Comparison of ENCODE assay signal across 27 cellular contexts in the genomic region with DNA sequence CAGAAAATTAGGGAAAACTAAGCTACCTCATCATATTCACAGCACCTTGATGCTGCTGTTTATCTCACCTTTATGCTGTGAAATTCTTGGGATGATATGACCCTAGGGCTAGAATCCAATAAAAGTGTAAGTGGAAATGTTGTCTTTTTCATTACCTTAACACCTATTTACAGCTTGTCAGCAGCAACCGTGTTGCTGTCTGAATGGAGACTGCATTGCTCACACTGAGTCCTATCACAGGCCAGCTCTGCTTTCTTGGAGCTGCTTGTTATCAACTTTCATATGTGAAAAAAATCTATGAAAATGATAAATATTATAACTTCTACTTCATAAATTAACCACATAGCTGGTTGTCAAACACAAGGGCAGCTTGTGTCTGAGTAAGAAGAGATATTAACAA.
"Had no signal": no experiment of that assay in that cellular context is flagged by ENCODE, and none has a peak within 500 bp of the region (broad histone marks: within the 10 kb centered on the region; RNA-seq: fewer than 3 reads in every experiment).

No MANE protein-coding gene starts in this region.

- DNase-seq: activated CD4-positive, alpha-beta T cell treated with anti-CD3 and anti-CD28 coated beads for 36 hours; activated CD4-positive, CD25-positive, alpha-beta regulatory T cell; activated CD8-positive, alpha-beta memory T cell treated with anti-CD3 and anti-CD28 coated beads, Interleukin-2, amount 10 ng/mL, durations not matched to agents 7 days and 5 days; activated CD8-positive, alpha-beta T cell treated with anti-CD3 and anti-CD28 coated beads, Interleukin-2, amount 10 ng/mL, durations not matched to agents 7 days and 5 days; activated naive CD4-positive, alpha-beta T cell; activated T-cell treated with anti-CD3 and anti-CD28 coated beads, Interleukin-2, amount 50 U/mL, for 48 hours; colonic mucosa; effector CD8-positive, alpha-beta T cell; esophagus squamous epithelium; foreskin melanocyte; heart right ventricle; kidney; left colon; mammary epithelial cell; naive B cell; nephron progenitor cell; nucleus accumbens; pancreas; sigmoid colon; small intestine; stimulated activated CD4-positive, alpha-beta T cell treated with anti-CD3 and anti-CD28 coated beads, Interleukin-4, amount 100 ng/mL, for 24 hours; uterus had no signal

- H3K4me3 ChIP-seq: colonic mucosa, esophagus squamous epithelium, heart right ventricle, pancreas, prostate gland, sigmoid colon, thoracic aorta, uterus had no signal

- H3K27ac ChIP-seq: colonic mucosa, epithelial cell of prostate, esophagus squamous epithelium, heart right ventricle, pancreas, prostate gland, sigmoid colon, thoracic aorta, uterus had no signal

- H3K36me3 ChIP-seq: colonic mucosa, esophagus squamous epithelium, heart right ventricle, pancreas, prostate gland, sigmoid colon, thoracic aorta, uterus had no signal

- H3K4me1 ChIP-seq: colonic mucosa, esophagus squamous epithelium, heart right ventricle, pancreas, prostate gland, sigmoid colon, uterus had no signal

- H3K9me3 ChIP-seq: colonic mucosa, esophagus squamous epithelium, heart right ventricle, pancreas, prostate gland, sigmoid colon, thoracic aorta, uterus had no signal

- H3K27me3 ChIP-seq: colonic mucosa, esophagus squamous epithelium, heart right ventricle, pancreas, sigmoid colon, uterus had no signal

- ATAC-seq: activated CD4-positive, alpha-beta T cell treated with anti-CD3 and anti-CD28 coated beads for 36 hours; activated CD8-positive, alpha-beta memory T cell treated with anti-CD3 and anti-CD28 coated beads, Interleukin-2, amount 10 ng/mL, durations not matched to agents 7 days and 5 days; activated CD8-positive, alpha-beta T cell treated with anti-CD3 and anti-CD28 coated beads, Interleukin-2, amount 10 ng/mL, durations not matched to agents 7 days and 5 days; activated naive CD4-positive, alpha-beta T cell treated with anti-CD3 and anti-CD28 coated beads, Interleukin-2, amount 50 U/mL, for 72 hours; heart right ventricle; left colon; stimulated activated effector memory CD8-positive, alpha-beta T cell treated with anti-CD3 and anti-CD28 coated beads, Interleukin-12 subunit alpha, Interleukin-12 subunit beta, amount 100 ng/mL, for 72 hours had no signal
